In the genomic region with DNA sequence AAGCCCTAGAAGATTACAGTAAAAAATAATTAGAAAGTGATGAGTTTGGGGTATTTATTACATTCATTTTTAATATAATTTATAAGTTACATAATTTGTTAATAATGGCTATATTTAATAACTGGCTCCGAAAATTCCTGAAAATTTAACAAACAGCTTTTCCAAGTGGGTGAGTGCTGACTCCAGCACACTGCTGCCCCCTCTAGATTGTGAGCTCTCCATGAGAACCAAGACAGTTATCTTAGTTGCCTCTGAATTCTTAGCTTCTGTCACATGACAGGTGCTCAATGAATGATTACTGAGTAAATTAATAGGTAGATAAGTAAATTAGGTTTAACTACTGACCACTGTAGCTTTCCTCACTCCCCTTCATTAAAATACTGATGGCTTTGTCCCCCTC, we compare ENCODE assay signal across 19 cellular contexts.
"Had no signal": no experiment of that assay in that cellular context is flagged by ENCODE, and none has a peak within 500 bp of the region (broad histone marks: within the 10 kb centered on the region; RNA-seq: fewer than 3 reads in every experiment).

No MANE protein-coding gene starts in this region.

- H3K27ac ChIP-seq: neutrophil, right atrium auricular region, stomach, testis, upper lobe of left lung had no signal

- H3K9me3 Mint-ChIP-seq: activated B cell treated with CpG ODN at 0.5 μM for 24 hours; activated CD8-positive, alpha-beta T cell treated with anti-CD3 and anti-CD28 coated beads for 36 hours; activated T-cell treated with anti-CD3 and anti-CD28 coated beads, Interleukin-2, amount 50 U/mL, for 4 hours; immature natural killer cell; naive thymus-derived CD8-positive, alpha-beta T cell; T-helper 1 cell treated with Interleukin-12 subunit alpha and Interleukin-12 subunit beta and Interleukin-4 antibody, amounts not matched to agents 30 μg/mL and 1 μg/mL, for 36 hours had no signal

- H3K4me3 Mint-ChIP-seq: activated B cell treated with CpG ODN at 0.5 μM for 24 hours; activated CD8-positive, alpha-beta T cell treated with anti-CD3 and anti-CD28 coated beads for 36 hours; activated T-cell treated with anti-CD3 and anti-CD28 coated beads, Interleukin-2, amount 50 U/mL, for 4 hours; immature natural killer cell; naive thymus-derived CD8-positive, alpha-beta T cell; T-helper 1 cell treated with Interleukin-12 subunit alpha and Interleukin-12 subunit beta and Interleukin-4 antibody, amounts not matched to agents 30 μg/mL and 1 μg/mL, for 36 hours had no signal

- H3K27ac Mint-ChIP-seq: activated B cell treated with CpG ODN at 0.5 μM for 24 hours; activated CD8-positive, alpha-beta T cell treated with anti-CD3 and anti-CD28 coated beads for 36 hours; immature natural killer cell; naive thymus-derived CD8-positive, alpha-beta T cell; T-helper 1 cell treated with Interleukin-12 subunit alpha and Interleukin-12 subunit beta and Interleukin-4 antibody, amounts not matched to agents 30 μg/mL and 1 μg/mL, for 36 hours had no signal

- H3K36me3 ChIP-seq: neutrophil, right atrium auricular region, stomach, upper lobe of left lung had no signal

- H3K9me3 ChIP-seq: neutrophil, stomach, testis, upper lobe of left lung had no signal

- DNase-seq: activated B cell treated with CpG ODN at 0.5 μM for 24 hours; activated CD4-positive, alpha-beta T cell treated with anti-CD3 and anti-CD28 coated beads for 48 hours; activated CD8-positive, alpha-beta T cell treated with anti-CD3 and anti-CD28 coated beads for 36 hours; activated effector memory CD4-positive, alpha-beta T cell treated with Interleukin-2 at 50 U/mL for 16 hours; activated naive CD4-positive, alpha-beta T cell treated with anti-CD3 and anti-CD28 coated beads, Interleukin-2, amount 50 U/mL, for 16 hours; activated T-cell treated with anti-CD3 and anti-CD28 coated beads, Interleukin-2, amount 50 U/mL, for 4 hours; caudate nucleus; cortex of kidney; effector CD8-positive, alpha-beta T cell; immature natural killer cell; left cardiac atrium; mammary epithelial cell; naive thymus-derived CD8-positive, alpha-beta T cell; stomach; testis; upper lobe of left lung had no signal

- H3K4me1 ChIP-seq: stomach, testis, upper lobe of left lung had no signal

- ATAC-seq: activated CD8-positive, alpha-beta T cell treated with anti-CD3 and anti-CD28 coated beads for 36 hours; activated T-cell treated with anti-CD3 and anti-CD28 coated beads, Interleukin-2, amount 50 U/mL, for 4 hours; left cardiac atrium; naive thymus-derived CD8-positive, alpha-beta T cell had no signal

- H3K4me1 Mint-ChIP-seq: activated B cell treated with CpG ODN at 0.5 μM for 24 hours, immature natural killer cell had no signal

- H3K4me3 ChIP-seq: right atrium auricular region, stomach, testis, upper lobe of left lung had no signal

- H3K27me3 Mint-ChIP-seq: activated CD8-positive, alpha-beta T cell treated with anti-CD3 and anti-CD28 coated beads for 36 hours; naive thymus-derived CD8-positive, alpha-beta T cell had no signal

- H3K27me3 ChIP-seq: neutrophil, right atrium auricular region, stomach, testis, upper lobe of left lung had no signal
